ENCODE assay signal across 10 cellular contexts in the genomic region with DNA sequence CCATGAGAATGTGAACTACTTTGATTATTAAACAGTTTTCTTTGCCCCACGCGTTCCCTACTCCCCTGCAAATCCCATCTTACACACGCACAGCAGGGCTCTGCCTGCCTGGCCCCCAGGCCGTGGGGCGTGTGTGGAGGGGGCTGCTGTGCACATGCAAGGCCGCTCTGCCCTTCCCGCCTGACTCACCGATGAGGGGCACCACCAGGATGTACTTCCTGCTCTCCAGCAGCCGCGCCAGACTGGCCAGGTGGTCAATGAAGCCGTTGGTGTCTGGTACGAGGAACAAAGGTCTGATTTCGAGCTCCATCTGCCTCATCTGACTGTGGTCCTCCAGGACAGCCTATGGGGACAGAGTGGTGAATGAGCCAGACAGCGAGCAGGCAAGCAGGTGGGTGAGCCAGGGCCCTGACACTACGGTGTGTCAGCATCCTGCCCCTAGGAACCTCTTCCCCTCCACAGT. TPM values are rescaled to one million over a fixed set of nuclear protein-coding genes. Genes with fewer than 3 reads are reported as not detected.
DNase-seq lines count a peak whose midpoint lies in the region; ATAC-seq and TF ChIP-seq lines count a peak whose summit lies in the region.
"Had no signal": no experiment of that assay in that cellular context is flagged by ENCODE, and none has a peak within 500 bp of the region (broad histone marks: within the 10 kb centered on the region; RNA-seq: fewer than 3 reads in every experiment).

No MANE protein-coding gene starts in this region.

- ATAC-seq in activated T-cell treated with anti-CD3 and anti-CD28 coated beads, Interleukin-2, amount 50 U/mL, for 4 hours: peak; percentile 15 to 38
- no peak for ATAC-seq in left lobe of liver

- no peaks in the 10 kb centered on the region for H3K36me3 ChIP-seq in hepatocyte (replicated peaks; ENCODE audit: insufficient read depth, low read depth)
- H3K36me3 ChIP-seq in tibial artery: peaks cover 14 to 83% (median 26%) of the 10 kb centered on the region in 3 donors

- H3K27ac ChIP-seq in hepatocyte (peak overlapping the region; percentile 94), tibial artery (peak overlapping the region; percentile 40 to 41)

- H3K4me1 ChIP-seq in hepatocyte (ENCODE audit: insufficient read depth) (peaks cover 42% of the 10 kb centered on the region), tibial artery (peaks cover 0 to 46% (median 22%) of the 10 kb centered on the region in 4 donors)

- H3K36me3 Mint-ChIP-seq in activated T-cell treated with anti-CD3 and anti-CD28 coated beads, Interleukin-2, amount 50 U/mL, for 4 hours (ENCODE audit: insufficient read depth): peaks cover 64% of the 10 kb centered on the region
- H3K36me3 Mint-ChIP-seq in activated T-helper 1 cell treated with anti-CD3 and anti-CD28 coated beads, Interleukin-12 subunit alpha, Interleukin-12 subunit beta, Interleukin-2, Interleukin-4 antibody, amounts not matched to agents 30 ng/mL and 10 ng/mL and 1 ng/mL, durations not matched to agents 14 hours and 24 hours and 36 hours (ENCODE audit: low read depth): peaks cover 50% of the 10 kb centered on the region

- H3K4me3 ChIP-seq in hepatocyte: no peak overlapping the region
- H3K4me3 ChIP-seq in tibial artery: no peak overlapping the region

- no peaks in the 10 kb centered on the region for H3K79me2 ChIP-seq in hepatocyte

- H3K27me3 ChIP-seq in hepatocyte (no peaks in the 10 kb centered on the region), tibial artery (no peaks in the 10 kb centered on the region)

- intact Hi-C loops in activated T-helper 1 cell treated with anti-CD3 and anti-CD28 coated beads, Interleukin-12 subunit alpha, Interleukin-12 subunit beta, Interleukin-2, Interleukin-4 antibody, amounts not matched to agents 30 ng/mL and 10 ng/mL and 1 ng/mL, durations not matched to agents 14 hours and 24 hours and 36 hours (cut with micrococcal nuclease): no loop called here
- intact Hi-C loops in tibial artery (cut with DNase I; ENCODE audit: low total_unique reads): no loop called here

- no peaks in the 10 kb centered on the region for H3K9me3 Mint-ChIP-seq in activated T-cell treated with anti-CD3 and anti-CD28 coated beads, Interleukin-2, amount 50 U/mL, for 4 hours
- H3K9me3 Mint-ChIP-seq in activated T-helper 1 cell treated with anti-CD3 and anti-CD28 coated beads, Interleukin-12 subunit alpha, Interleukin-12 subunit beta, Interleukin-2, Interleukin-4 antibody, amounts not matched to agents 30 ng/mL and 10 ng/mL and 1 ng/mL, durations not matched to agents 14 hours and 24 hours and 36 hours: no peaks in the 10 kb centered on the region

- H3K4me1 Mint-ChIP-seq in activated T-cell treated with anti-CD3 and anti-CD28 coated beads, Interleukin-2, amount 50 U/mL, for 4 hours (ENCODE audit: low read depth): peaks cover 34% of the 10 kb centered on the region
- peaks cover 69% of the 10 kb centered on the region for H3K4me1 Mint-ChIP-seq in activated T-helper 1 cell treated with anti-CD3 and anti-CD28 coated beads, Interleukin-12 subunit alpha, Interleukin-12 subunit beta, Interleukin-2, Interleukin-4 antibody, amounts not matched to agents 30 ng/mL and 10 ng/mL and 1 ng/mL, durations not matched to agents 14 hours and 24 hours and 36 hours (ENCODE audit: low read depth)

- no peaks in the 10 kb centered on the region for H4K20me1 ChIP-seq in hepatocyte (ENCODE audit: insufficient read depth, poor library complexity, severe bottlenecking)

- no peak for DNase-seq in activated T-cell treated with anti-CD3 and anti-CD28 coated beads, Interleukin-2, amount 50 U/mL, for 4 hours
- no peak for DNase-seq in activated T-cell treated with anti-CD3 and anti-CD28 coated beads, Interleukin-2, amount 50 U/mL, for 1 hour
- DNase-seq in activated T-helper 1 cell treated with anti-CD3 and anti-CD28 coated beads, Interleukin-12 subunit alpha, Interleukin-12 subunit beta, Interleukin-2, Interleukin-4 antibody, amounts not matched to agents 30 ng/mL and 10 ng/mL and 1 ng/mL, durations not matched to agents 14 hours and 24 hours and 36 hours (ENCODE audit: low spot score): no peak
- DNase-seq in hepatocyte (ENCODE audit: low spot score) (peak; percentile 55), tibial artery (no peak), AG20443 (ENCODE audit: low spot score) (no peak), GDM1 (lab: John Stamatoyannopoulos, UW) (no peak), left lobe of liver (ENCODE audit: low spot score) (no peak)
- DNase-seq: activated gamma-delta T cell, NCI-H1436 treated with DMSO at 0.1 percent for 48 hours had no signal

- H3K9me2 ChIP-seq in hepatocyte (replicated peaks; ENCODE audit: insufficient read depth): no peaks in the 10 kb centered on the region

- TF ChIP-seq CTCF in hepatocyte (IDR thresholded peaks at IDR 0.05; ENCODE audit: poor library complexity): no peak
- TF ChIP-seq CTCF in tibial artery (IDR thresholded peaks at IDR 0.05): no peak

- H3K27ac Mint-ChIP-seq in activated T-helper 1 cell treated with anti-CD3 and anti-CD28 coated beads, Interleukin-12 subunit alpha, Interleukin-12 subunit beta, Interleukin-2, Interleukin-4 antibody, amounts not matched to agents 30 ng/mL and 10 ng/mL and 1 ng/mL, durations not matched to agents 14 hours and 24 hours and 36 hours: peak overlapping the region; percentile 92

- H2AFZ ChIP-seq in hepatocyte: no peak overlapping the region

- H3K9me3 ChIP-seq in hepatocyte (ENCODE audit: low read depth): no peaks in the 10 kb centered on the region
- no peaks in the 10 kb centered on the region for H3K9me3 ChIP-seq in tibial artery

- no peak overlapping the region for H3K4me2 ChIP-seq in hepatocyte

- peak overlapping the region; percentile 24 for H3K4me3 Mint-ChIP-seq in activated T-cell treated with anti-CD3 and anti-CD28 coated beads, Interleukin-2, amount 50 U/mL, for 4 hours
- H3K4me3 Mint-ChIP-seq in activated T-helper 1 cell treated with anti-CD3 and anti-CD28 coated beads, Interleukin-12 subunit alpha, Interleukin-12 subunit beta, Interleukin-2, Interleukin-4 antibody, amounts not matched to agents 30 ng/mL and 10 ng/mL and 1 ng/mL, durations not matched to agents 14 hours and 24 hours and 36 hours: peak overlapping the region; percentile 17

- peaks cover 4% of the 10 kb centered on the region for H3K27me3 Mint-ChIP-seq in activated T-cell treated with anti-CD3 and anti-CD28 coated beads, Interleukin-2, amount 50 U/mL, for 4 hours (ENCODE audit: low read depth)
- H3K27me3 Mint-ChIP-seq in activated T-helper 1 cell treated with anti-CD3 and anti-CD28 coated beads, Interleukin-12 subunit alpha, Interleukin-12 subunit beta, Interleukin-2, Interleukin-4 antibody, amounts not matched to agents 30 ng/mL and 10 ng/mL and 1 ng/mL, durations not matched to agents 14 hours and 24 hours and 36 hours (ENCODE audit: insufficient read depth): no peaks in the 10 kb centered on the region

- 57% methylated on average over 15 of the region's 15 CpGs for WGBS in hepatocyte (ENCODE audit: low lambda C conversion rate, missing lambda C conversion rate)

RNA-seq across cellular contexts. Expression of a gene that starts 13.7 kb away (rescaled TPM):
- 10 to 100 TPM; 18.9 to 60.9 (median 31.5) TPM for total RNA-seq in activated T-cell treated with anti-CD3 and anti-CD28 coated beads, Interleukin-2, amount 50 U/mL, for 4 hours
- 45.6 and 47.0 TPM in 2 replicates for total RNA-seq in activated T-helper 1 cell treated with anti-CD3 and anti-CD28 coated beads, Interleukin-12 subunit alpha, Interleukin-12 subunit beta, Interleukin-2, Interleukin-4 antibody, amounts not matched to agents 30 ng/mL and 10 ng/mL and 1 ng/mL, durations not matched to agents 14 hours and 24 hours and 36 hours
- total RNA-seq in hepatocyte: 8.8 and 9.4 TPM in 2 replicates
- polyA plus RNA-seq in hepatocyte: 8.2 and 10.2 TPM in 2 replicates
- 9.9 TPM for total RNA-seq in left lobe of liver

RNA-seq across cellular contexts. Expression of a gene that starts 26.8 kb away (rescaled TPM):
- total RNA-seq in activated T-cell treated with anti-CD3 and anti-CD28 coated beads, Interleukin-2, amount 50 U/mL, for 4 hours: 10 to 100 TPM; 67.7 to 74.4 (median 70.7) TPM
- total RNA-seq in activated T-helper 1 cell treated with anti-CD3 and anti-CD28 coated beads, Interleukin-12 subunit alpha, Interleukin-12 subunit beta, Interleukin-2, Interleukin-4 antibody, amounts not matched to agents 30 ng/mL and 10 ng/mL and 1 ng/mL, durations not matched to agents 14 hours and 24 hours and 36 hours: 43.9 and 44.0 TPM in 2 replicates
- total RNA-seq in hepatocyte (49.2 and 56.4 TPM in 2 replicates), left lobe of liver (15.3 TPM)
- polyA plus RNA-seq in hepatocyte: 72.5 and 72.7 TPM in 2 replicates

RNA-seq across cellular contexts. Expression of a gene that starts 38.7 kb away (rescaled TPM):
- 10 to 100 TPM; 56.6 to 59.9 (median 58.5) TPM for total RNA-seq in activated T-cell treated with anti-CD3 and anti-CD28 coated beads, Interleukin-2, amount 50 U/mL, for 4 hours
- 49.4 and 61.3 TPM in 2 replicates for total RNA-seq in activated T-helper 1 cell treated with anti-CD3 and anti-CD28 coated beads, Interleukin-12 subunit alpha, Interleukin-12 subunit beta, Interleukin-2, Interleukin-4 antibody, amounts not matched to agents 30 ng/mL and 10 ng/mL and 1 ng/mL, durations not matched to agents 14 hours and 24 hours and 36 hours
- total RNA-seq in hepatocyte: 26.2 and 27.8 TPM in 2 replicates
- 45.2 and 49.0 TPM in 2 replicates for polyA plus RNA-seq in hepatocyte
- 38.8 TPM for total RNA-seq in left lobe of liver

RNA-seq across cellular contexts. Expression of a gene that starts 43.5 kb away (rescaled TPM):
- total RNA-seq in activated T-cell treated with anti-CD3 and anti-CD28 coated beads, Interleukin-2, amount 50 U/mL, for 4 hours: 1 to 10 TPM; 1.0 to 2.5 (median 2.0) TPM
- total RNA-seq in activated T-helper 1 cell treated with anti-CD3 and anti-CD28 coated beads, Interleukin-12 subunit alpha, Interleukin-12 subunit beta, Interleukin-2, Interleukin-4 antibody, amounts not matched to agents 30 ng/mL and 10 ng/mL and 1 ng/mL, durations not matched to agents 14 hours and 24 hours and 36 hours: 1.0 TPM in 2 replicates
- 0.48 and 1.4 TPM in 2 replicates for total RNA-seq in hepatocyte
- polyA plus RNA-seq in hepatocyte: 0.53 and 0.97 TPM in 2 replicates
- 1.8 TPM for total RNA-seq in left lobe of liver
